27 cellular contexts compared by ENCODE assay signal in genomic region chr19:29012457-29012856, GRCh38.
"Had no signal": no experiment of that assay in that cellular context is flagged by ENCODE, and none has a peak within 500 bp of the region (broad histone marks: within the 10 kb centered on the region; RNA-seq: fewer than 3 reads in every experiment).

No MANE protein-coding gene starts in this region.

- DNase-seq: activated B cell treated with CpG ODN at 0.5 μM for 24 hours; activated CD4-positive, alpha-beta memory T cell treated with anti-CD3 and anti-CD28 coated beads for 36 hours; activated CD4-positive, alpha-beta T cell treated with anti-CD3 and anti-CD28 coated beads for 4 hours; activated CD4-positive, alpha-beta T cell treated with anti-CD3 and anti-CD28 coated beads, Interleukin-2, amount 10 ng/mL, durations not matched to agents 24 days and 14 days; activated CD4-positive, alpha-beta T cell treated with anti-CD3 and anti-CD28 coated beads, Interleukin-2, amount 50 U/mL, for 1 hour; activated CD4-positive, alpha-beta T cell treated with anti-CD3 and anti-CD28 coated beads, Interleukin-2, amount 50 U/mL, for 4 hours; activated CD4-positive, CD25-positive, alpha-beta regulatory T cell treated with anti-CD3 and anti-CD28 coated beads, Interleukin-2, amount 50 U/mL, for 72 hours; activated CD8-positive, alpha-beta memory T cell treated with anti-CD3 and anti-CD28 coated beads, Interleukin-2, amount 50 U/mL, for 4 hours; activated CD8-positive, alpha-beta T cell treated with anti-CD3 and anti-CD28 coated beads for 36 hours; activated effector memory CD4-positive, alpha-beta T cell treated with anti-CD3 and anti-CD28 coated beads, Interleukin-2, amount 50 U/mL, for 16 hours; activated gamma-delta T cell treated with Interleukin-2 at 50 U/mL for 16 hours; activated naive CD4-positive, alpha-beta T cell; activated naive CD4-positive, alpha-beta T cell treated with anti-CD3 and anti-CD28 coated beads for 36 hours; activated naive CD4-positive, alpha-beta T cell treated with anti-CD3 and anti-CD28 coated beads, Interleukin-2, amount 50 U/mL, for 16 hours; activated naive CD8-positive, alpha-beta T cell treated with anti-CD3 and anti-CD28 coated beads for 36 hours; activated T-cell treated with anti-CD3 and anti-CD28 coated beads for 4 hours; activated T-cell treated with anti-CD3 and anti-CD28 coated beads, Interleukin-2, amount 50 U/mL, for 1 hour; activated T-cell treated with anti-CD3 and anti-CD28 coated beads, Interleukin-2, amount 50 U/mL, for 4 hours; activated T-cell treated with anti-CD3 and anti-CD28 coated beads, Interleukin-2, amount 50 U/mL, for 72 hours; adrenal gland; amniotic stem cell; central memory CD4-positive, alpha-beta T cell; T-helper 1 cell; T-helper 2 cell; T-helper 9 cell had no signal

- ATAC-seq: activated CD8-positive, alpha-beta T cell treated with anti-CD3 and anti-CD28 coated beads for 36 hours; activated naive CD4-positive, alpha-beta T cell treated with anti-CD3 and anti-CD28 coated beads, Interleukin-2, amount 50 U/mL, for 72 hours; activated T-cell treated with anti-CD3 and anti-CD28 coated beads, Interleukin-2, amount 50 U/mL, for 4 hours; activated T-cell treated with anti-CD3 and anti-CD28 coated beads, Interleukin-2, amount 50 U/mL, for 72 hours; activated T-helper 17 cell treated with anti-CD3 and anti-CD28 coated beads, Interleukin-2, amount 50 U/mL, for 72 hours had no signal
